In genomic region chr17:77544347-77544746, GRCh38 we compare ENCODE assay signal across 1 cellular context.
TF ChIP-seq lines count a peak whose summit lies in the region.

No MANE protein-coding gene starts in this region.

TF ChIP-seq in H1, 55 proteins besides CTCF, POLR2A, EP300 and RAD21 (continued from another document):
- TF ChIP-seq GTF2F1 (IDR thresholded peaks at IDR 0.05; ENCODE audit: borderline replicate concordance, low read depth, low read length) (no peak), SIRT6 (IDR thresholded peaks at IDR 0.05; ENCODE audit: low read length) (no peak), BRCA1 (IDR thresholded peaks at IDR 0.05; ENCODE audit: low read depth, low read length) (no peak), TCF12 (IDR thresholded peaks at IDR 0.05; ENCODE audit: low read depth, low read length) (no peak), KDM5A (IDR thresholded peaks at IDR 0.05; ENCODE audit: low read length) (no peak), POU5F1 (IDR thresholded peaks at IDR 0.05; ENCODE audit: low read depth, low read length) (no peak)
TF ChIP-seq in H1: peak in this region for 0.
